In genomic region chr1:183807549-183808168, GRCh38 we compare ENCODE assay signal across 8 cellular contexts. TPM values are rescaled to one million over a fixed set of nuclear protein-coding genes. Genes with fewer than 3 reads are reported as not detected.
DNase-seq lines count a peak whose midpoint lies in the region; ATAC-seq and TF ChIP-seq lines count a peak whose summit lies in the region.

No MANE protein-coding gene starts in this region.

- ATAC-seq in GM18868 (IDR thresholded peaks at IDR 0.05; ENCODE audit: unreplicated experiment): peak; percentile 78
- ATAC-seq in HG02885 (IDR thresholded peaks at IDR 0.05; ENCODE audit: poor library complexity, unreplicated experiment): peak; percentile 65
- no peak for ATAC-seq in T-cell (replicated peaks in 1 of 4)

- no peak overlapping the region for H3K4me3 Mint-ChIP-seq in T-cell

- DNase-seq in astrocyte of the cerebellum (ENCODE audit: low read depth) (peak; percentile 63), NCI-H1436 (lab: John Stamatoyannopoulos, UW) (no peak), T-cell (no peak), NCI-H2171 treated with DMSO at 0.1 percent for 48 hours (lab: John Stamatoyannopoulos, UW) (no peak), SIG-M5 (lab: John Stamatoyannopoulos, UW) (no peak)

- peak overlapping the region; percentile 63 for H3K27ac ChIP-seq in muscle layer of colon (ENCODE audit: low read depth, low read length)

- H3K4me3 ChIP-seq in astrocyte of the cerebellum (ENCODE audit: low read depth, low read length) (peak overlapping the region; percentile 72), muscle layer of colon (ENCODE audit: low read depth in 1 of 2, low read length in 2 of 2) (peak overlapping the region; percentile 30 to 72)

- no peaks in the 10 kb centered on the region for H3K36me3 ChIP-seq in muscle layer of colon (ENCODE audit: insufficient read depth, low read length)

- H3K36me3 Mint-ChIP-seq in T-cell: peaks cover 10% of the 10 kb centered on the region

- TF ChIP-seq CTCF in astrocyte of the cerebellum (IDR thresholded peaks at IDR 0.05; ENCODE audit: low read depth, low read length, missing control alignments): no peak

- no peak overlapping the region for H3K27ac Mint-ChIP-seq in T-cell

- H3K9ac ChIP-seq in muscle layer of colon (ENCODE audit: low read length): peak overlapping the region; percentile 9

- in situ Hi-C loops in astrocyte of the cerebellum (cut with HindIII; ENCODE audit: low sequenced_read_pairs): no loop called here

- no peaks in the 10 kb centered on the region for H3K9me3 ChIP-seq in muscle layer of colon (ENCODE audit: low read length)

- peaks cover 17 to 21% of the 10 kb centered on the region in 2 donors for H3K27me3 Mint-ChIP-seq in T-cell

- no peaks in the 10 kb centered on the region for H3K27me3 ChIP-seq in muscle layer of colon (ENCODE audit: control insufficient read depth in 1 of 2, insufficient read depth in 2 of 2, low read length in 2 of 2)

- CTCF ChIA-PET in T-cell (lab: Charles Lee): interaction anchor here in 1 of 2 donors (0.7 kb wide), 1 partner anchor 341 kb away, joined by 3 read pairs; no protein-coding TSS in a partner anchor

- POLR2A ChIA-PET in T-cell (lab: Charles Lee): interaction anchor here in 1 of 2 donors (0.6 kb wide), 1 partner anchor 30 kb away, joined by 10 read pairs; no protein-coding TSS in a partner anchor

- H3K4me1 ChIP-seq in muscle layer of colon (ENCODE audit: insufficient read depth, low read length): peaks cover 43% of the 10 kb centered on the region

- peaks cover 6 to 17% (median 12%) of the 10 kb centered on the region in 3 donors for H3K4me1 Mint-ChIP-seq in T-cell

- peaks cover 0 to 6% (median 0%) of the 10 kb centered on the region in 3 donors for H3K9me3 Mint-ChIP-seq in T-cell

RNA-seq across cellular contexts. Expression of gene RGL1, which starts 2.7 kb away (rescaled TPM):
- total RNA-seq in T-cell: 1 to 10 TPM; 1.7 to 3.3 (median 2.3) TPM

Comparison
In these comparisons a context has a peak if more than half of its experiments do, and no peak if none do; other contexts are left out.
1. ATAC-seq: peak in GM18868 (single experiment) and HG02885 (single experiment); none in T-cell (0 of 4).